In genomic region chr11:44108260-44108659, GRCh38 we compare ENCODE assay signal across 6 cellular contexts.
"Had no signal": no experiment of that assay in that cellular context is flagged by ENCODE, and none has a peak within 500 bp of the region (broad histone marks: within the 10 kb centered on the region; RNA-seq: fewer than 3 reads in every experiment).

No MANE protein-coding gene starts in this region.

- H3K27me3 Mint-ChIP-seq: IgD-negative memory B cell had no signal

- H3K36me3 Mint-ChIP-seq: IgD-negative memory B cell had no signal

- H3K27ac Mint-ChIP-seq: IgD-negative memory B cell had no signal

- H3K9me3 Mint-ChIP-seq: IgD-negative memory B cell had no signal

- H3K27ac ChIP-seq: HL-60 had no signal

- DNase-seq: IMR-90, KBM-7, KG1 had no signal

- H3K4me3 Mint-ChIP-seq: IgD-negative memory B cell had no signal

- H3K4me3 ChIP-seq: K562 had no signal
